1 cellular context compared by ENCODE assay signal in genomic region chr6:131949909-131950766, GRCh38.
A peak's percentile ranks its signal among the peaks of the same experiment; 100 is the strongest.
TF ChIP-seq lines count a peak whose summit lies in the region.

No MANE protein-coding gene starts in this region.

TF ChIP-seq in HepG2, 621 proteins besides CTCF, POLR2A, EP300 and RAD21 (continued from another document and continues in another):
- TF ChIP-seq, protein P1, sequence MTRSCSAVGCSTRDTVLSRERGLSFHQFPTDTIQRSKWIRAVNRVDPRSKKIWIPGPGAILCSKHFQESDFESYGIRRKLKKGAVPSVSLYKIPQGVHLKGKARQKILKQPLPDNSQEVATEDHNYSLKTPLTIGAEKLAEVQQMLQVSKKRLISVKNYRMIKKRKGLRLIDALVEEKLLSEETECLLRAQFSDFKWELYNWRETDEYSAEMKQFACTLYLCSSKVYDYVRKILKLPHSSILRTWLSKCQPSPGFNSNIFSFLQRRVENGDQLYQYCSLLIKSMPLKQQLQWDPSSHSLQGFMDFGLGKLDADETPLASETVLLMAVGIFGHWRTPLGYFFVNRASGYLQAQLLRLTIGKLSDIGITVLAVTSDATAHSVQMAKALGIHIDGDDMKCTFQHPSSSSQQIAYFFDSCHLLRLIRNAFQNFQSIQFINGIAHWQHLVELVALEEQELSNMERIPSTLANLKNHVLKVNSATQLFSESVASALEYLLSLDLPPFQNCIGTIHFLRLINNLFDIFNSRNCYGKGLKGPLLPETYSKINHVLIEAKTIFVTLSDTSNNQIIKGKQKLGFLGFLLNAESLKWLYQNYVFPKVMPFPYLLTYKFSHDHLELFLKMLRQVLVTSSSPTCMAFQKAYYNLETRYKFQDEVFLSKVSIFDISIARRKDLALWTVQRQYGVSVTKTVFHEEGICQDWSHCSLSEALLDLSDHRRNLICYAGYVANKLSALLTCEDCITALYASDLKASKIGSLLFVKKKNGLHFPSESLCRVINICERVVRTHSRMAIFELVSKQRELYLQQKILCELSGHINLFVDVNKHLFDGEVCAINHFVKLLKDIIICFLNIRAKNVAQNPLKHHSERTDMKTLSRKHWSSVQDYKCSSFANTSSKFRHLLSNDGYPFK (CRISPR knock-in tag; IDR thresholded peaks at IDR 0.05; ENCODE audit: borderline replicate concordance) = peak; percentile 94
- TF ChIP-seq ZSCAN12 (CRISPR knock-in tag; IDR thresholded peaks at IDR 0.05) (no peak), REPIN1 (CRISPR knock-in tag; IDR thresholded peaks at IDR 0.05; ENCODE audit: borderline replicate concordance, low read depth) (peak; percentile 67; the same call in 1 of the 2 replicates), ZNF33A (CRISPR knock-in tag; IDR thresholded peaks at IDR 0.05; ENCODE audit: borderline replicate concordance) (no peak), RXRA (CRISPR knock-in tag; IDR thresholded peaks at IDR 0.05) (peak; percentile 43; the same call in 1 of the 2 replicates), CBFB (CRISPR knock-in tag; IDR thresholded peaks at IDR 0.05) (peak; percentile 42; the same call in 1 of the 2 replicates), HMG20A (CRISPR knock-in tag; IDR thresholded peaks at IDR 0.05; ENCODE audit: borderline replicate concordance) (no peak; the same call in 1 of the 2 replicates), REL (CRISPR knock-in tag; conservative IDR thresholded peaks at IDR 0.05) (peak; percentile 88), DDIT3 (CRISPR knock-in tag; IDR thresholded peaks at IDR 0.05) (no peak), GPN1 (CRISPR knock-in tag; IDR thresholded peaks at IDR 0.05; ENCODE audit: borderline replicate concordance) (0 out of 2 replicates have a peak, but pooled peaks have one; percentile 46), SNAPC5 (CRISPR knock-in tag; IDR thresholded peaks at IDR 0.05; ENCODE audit: borderline replicate concordance) (peak; percentile 84; the same call in 1 of the 2 replicates), MAF1 (CRISPR knock-in tag; IDR thresholded peaks at IDR 0.05; ENCODE audit: borderline replicate concordance) (peak; percentile 37; the same call in 1 of the 2 replicates), SRF (IDR thresholded peaks at IDR 0.05; ENCODE audit: low read depth, low read length) (no peak), GRHL1 (CRISPR knock-in tag; conservative IDR thresholded peaks at IDR 0.05) (no peak), BATF2 (CRISPR knock-in tag; IDR thresholded peaks at IDR 0.05) (peak; percentile 96), HOXA5 (CRISPR knock-in tag; IDR thresholded peaks at IDR 0.05) (peak; percentile 78; the same call in 1 of the 2 replicates), FOXO4 (CRISPR knock-in tag; conservative IDR thresholded peaks at IDR 0.05) (0 out of 2 replicates have a peak, but pooled peaks have one; percentile 95), PTBP1 (IDR thresholded peaks at IDR 0.05; ENCODE audit: low read depth, low read length, poor library complexity, severe bottlenecking) (peak; percentile 87), GATAD2A (CRISPR knock-in tag; IDR thresholded peaks at IDR 0.05) (peak; percentile 4; the same call in 1 of the 2 replicates), ZSCAN29 (CRISPR knock-in tag; conservative IDR thresholded peaks at IDR 0.05) (no peak; the same call in 1 of the 2 replicates), GFI1 (CRISPR knock-in tag; IDR thresholded peaks at IDR 0.05; ENCODE audit: borderline replicate concordance) (no peak), PCBP1 (IDR thresholded peaks at IDR 0.05; ENCODE audit: borderline replicate concordance, low read depth, low read length) (0 out of 2 replicates have a peak, but pooled peaks have one; percentile 77), NR3C1 (CRISPR knock-in tag; IDR thresholded peaks at IDR 0.05) (no peak), ZBTB21 (CRISPR knock-in tag; IDR thresholded peaks at IDR 0.05) (0 out of 2 replicates have a peak, but pooled peaks have one; percentile 17), BRCA1 (CRISPR knock-in tag; IDR thresholded peaks at IDR 0.05) (peak; percentile 88), NCOA1 (CRISPR knock-in tag; IDR thresholded peaks at IDR 0.05) (peak; percentile 81; the same call in 1 of the 2 replicates), GLMP (CRISPR knock-in tag; IDR thresholded peaks at IDR 0.05; ENCODE audit: borderline replicate concordance) (0 out of 2 replicates have a peak, but pooled peaks have one; percentile 70), IRF2 (CRISPR knock-in tag; IDR thresholded peaks at IDR 0.05) (peak; percentile 56; the same call in 1 of the 2 replicates)
- TF ChIP-seq, protein P2, sequence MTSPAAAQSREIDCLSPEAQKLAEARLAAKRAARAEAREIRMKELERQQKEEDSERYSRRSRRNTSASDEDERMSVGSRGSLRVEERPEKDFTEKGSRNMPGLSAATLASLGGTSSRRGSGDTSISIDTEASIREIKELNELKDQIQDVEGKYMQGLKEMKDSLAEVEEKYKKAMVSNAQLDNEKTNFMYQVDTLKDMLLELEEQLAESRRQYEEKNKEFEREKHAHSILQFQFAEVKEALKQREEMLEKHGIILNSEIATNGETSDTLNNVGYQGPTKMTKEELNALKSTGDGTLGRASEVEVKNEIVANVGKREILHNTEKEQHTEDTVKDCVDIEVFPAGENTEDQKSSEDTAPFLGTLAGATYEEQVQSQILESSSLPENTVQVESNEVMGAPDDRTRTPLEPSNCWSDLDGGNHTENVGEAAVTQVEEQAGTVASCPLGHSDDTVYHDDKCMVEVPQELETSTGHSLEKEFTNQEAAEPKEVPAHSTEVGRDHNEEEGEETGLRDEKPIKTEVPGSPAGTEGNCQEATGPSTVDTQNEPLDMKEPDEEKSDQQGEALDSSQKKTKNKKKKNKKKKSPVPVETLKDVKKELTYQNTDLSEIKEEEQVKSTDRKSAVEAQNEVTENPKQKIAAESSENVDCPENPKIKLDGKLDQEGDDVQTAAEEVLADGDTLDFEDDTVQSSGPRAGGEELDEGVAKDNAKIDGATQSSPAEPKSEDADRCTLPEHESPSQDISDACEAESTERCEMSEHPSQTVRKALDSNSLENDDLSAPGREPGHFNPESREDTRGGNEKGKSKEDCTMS (CRISPR knock-in tag; conservative IDR thresholded peaks at IDR 0.05) = 0 out of 2 replicates have a peak, but pooled peaks have one; percentile 11
- TF ChIP-seq, protein P3, sequence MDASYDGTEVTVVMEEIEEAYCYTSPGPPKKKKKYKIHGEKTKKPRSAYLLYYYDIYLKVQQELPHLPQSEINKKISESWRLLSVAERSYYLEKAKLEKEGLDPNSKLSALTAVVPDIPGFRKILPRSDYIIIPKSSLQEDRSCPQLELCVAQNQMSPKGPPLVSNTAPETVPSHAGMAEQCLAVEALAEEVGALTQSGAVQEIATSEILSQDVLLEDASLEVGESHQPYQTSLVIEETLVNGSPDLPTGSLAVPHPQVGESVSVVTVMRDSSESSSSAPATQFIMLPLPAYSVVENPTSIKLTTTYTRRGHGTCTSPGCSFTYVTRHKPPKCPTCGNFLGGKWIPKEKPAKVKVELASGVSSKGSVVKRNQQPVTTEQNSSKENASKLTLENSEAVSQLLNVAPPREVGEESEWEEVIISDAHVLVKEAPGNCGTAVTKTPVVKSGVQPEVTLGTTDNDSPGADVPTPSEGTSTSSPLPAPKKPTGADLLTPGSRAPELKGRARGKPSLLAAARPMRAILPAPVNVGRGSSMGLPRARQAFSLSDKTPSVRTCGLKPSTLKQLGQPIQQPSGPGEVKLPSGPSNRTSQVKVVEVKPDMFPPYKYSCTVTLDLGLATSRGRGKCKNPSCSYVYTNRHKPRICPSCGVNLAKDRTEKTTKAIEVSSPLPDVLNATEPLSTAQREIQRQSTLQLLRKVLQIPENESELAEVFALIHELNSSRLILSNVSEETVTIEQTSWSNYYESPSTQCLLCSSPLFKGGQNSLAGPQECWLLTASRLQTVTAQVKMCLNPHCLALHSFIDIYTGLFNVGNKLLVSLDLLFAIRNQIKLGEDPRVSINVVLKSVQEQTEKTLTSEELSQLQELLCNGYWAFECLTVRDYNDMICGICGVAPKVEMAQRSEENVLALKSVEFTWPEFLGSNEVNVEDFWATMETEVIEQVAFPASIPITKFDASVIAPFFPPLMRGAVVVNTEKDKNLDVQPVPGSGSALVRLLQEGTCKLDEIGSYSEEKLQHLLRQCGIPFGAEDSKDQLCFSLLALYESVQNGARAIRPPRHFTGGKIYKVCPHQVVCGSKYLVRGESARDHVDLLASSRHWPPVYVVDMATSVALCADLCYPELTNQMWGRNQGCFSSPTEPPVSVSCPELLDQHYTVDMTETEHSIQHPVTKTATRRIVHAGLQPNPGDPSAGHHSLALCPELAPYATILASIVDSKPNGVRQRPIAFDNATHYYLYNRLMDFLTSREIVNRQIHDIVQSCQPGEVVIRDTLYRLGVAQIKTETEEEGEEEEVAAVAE (CRISPR knock-in tag; IDR thresholded peaks at IDR 0.05; ENCODE audit: borderline replicate concordance) = no peak; the same call in 1 of the 2 replicates
- TF ChIP-seq, protein P4, sequence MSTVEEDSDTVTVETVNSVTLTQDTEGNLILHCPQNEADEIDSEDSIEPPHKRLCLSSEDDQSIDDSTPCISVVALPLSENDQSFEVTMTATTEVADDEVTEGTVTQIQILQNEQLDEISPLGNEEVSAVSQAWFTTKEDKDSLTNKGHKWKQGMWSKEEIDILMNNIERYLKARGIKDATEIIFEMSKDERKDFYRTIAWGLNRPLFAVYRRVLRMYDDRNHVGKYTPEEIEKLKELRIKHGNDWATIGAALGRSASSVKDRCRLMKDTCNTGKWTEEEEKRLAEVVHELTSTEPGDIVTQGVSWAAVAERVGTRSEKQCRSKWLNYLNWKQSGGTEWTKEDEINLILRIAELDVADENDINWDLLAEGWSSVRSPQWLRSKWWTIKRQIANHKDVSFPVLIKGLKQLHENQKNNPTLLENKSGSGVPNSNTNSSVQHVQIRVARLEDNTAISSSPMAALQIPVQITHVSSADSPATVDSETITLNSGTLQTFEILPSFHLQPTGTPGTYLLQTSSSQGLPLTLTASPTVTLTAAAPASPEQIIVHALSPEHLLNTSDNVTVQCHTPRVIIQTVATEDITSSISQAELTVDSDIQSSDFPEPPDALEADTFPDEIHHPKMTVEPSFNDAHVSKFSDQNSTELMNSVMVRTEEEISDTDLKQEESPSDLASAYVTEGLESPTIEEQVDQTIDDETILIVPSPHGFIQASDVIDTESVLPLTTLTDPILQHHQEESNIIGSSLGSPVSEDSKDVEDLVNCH (CRISPR knock-in tag; IDR thresholded peaks at IDR 0.05) = no peak
- TF ChIP-seq, protein P5, sequence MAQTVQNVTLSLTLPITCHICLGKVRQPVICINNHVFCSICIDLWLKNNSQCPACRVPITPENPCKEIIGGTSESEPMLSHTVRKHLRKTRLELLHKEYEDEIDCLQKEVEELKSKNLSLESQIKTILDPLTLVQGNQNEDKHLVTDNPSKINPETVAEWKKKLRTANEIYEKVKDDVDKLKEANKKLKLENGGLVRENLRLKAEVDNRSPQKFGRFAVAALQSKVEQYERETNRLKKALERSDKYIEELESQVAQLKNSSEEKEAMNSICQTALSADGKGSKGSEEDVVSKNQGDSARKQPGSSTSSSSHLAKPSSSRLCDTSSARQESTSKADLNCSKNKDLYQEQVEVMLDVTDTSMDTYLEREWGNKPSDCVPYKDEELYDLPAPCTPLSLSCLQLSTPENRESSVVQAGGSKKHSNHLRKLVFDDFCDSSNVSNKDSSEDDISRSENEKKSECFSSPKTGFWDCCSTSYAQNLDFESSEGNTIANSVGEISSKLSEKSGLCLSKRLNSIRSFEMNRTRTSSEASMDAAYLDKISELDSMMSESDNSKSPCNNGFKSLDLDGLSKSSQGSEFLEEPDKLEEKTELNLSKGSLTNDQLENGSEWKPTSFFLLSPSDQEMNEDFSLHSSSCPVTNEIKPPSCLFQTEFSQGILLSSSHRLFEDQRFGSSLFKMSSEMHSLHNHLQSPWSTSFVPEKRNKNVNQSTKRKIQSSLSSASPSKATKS (CRISPR knock-in tag; IDR thresholded peaks at IDR 0.05) = no peak
